ENCODE assay signal across 24 cellular contexts in the genomic region with DNA sequence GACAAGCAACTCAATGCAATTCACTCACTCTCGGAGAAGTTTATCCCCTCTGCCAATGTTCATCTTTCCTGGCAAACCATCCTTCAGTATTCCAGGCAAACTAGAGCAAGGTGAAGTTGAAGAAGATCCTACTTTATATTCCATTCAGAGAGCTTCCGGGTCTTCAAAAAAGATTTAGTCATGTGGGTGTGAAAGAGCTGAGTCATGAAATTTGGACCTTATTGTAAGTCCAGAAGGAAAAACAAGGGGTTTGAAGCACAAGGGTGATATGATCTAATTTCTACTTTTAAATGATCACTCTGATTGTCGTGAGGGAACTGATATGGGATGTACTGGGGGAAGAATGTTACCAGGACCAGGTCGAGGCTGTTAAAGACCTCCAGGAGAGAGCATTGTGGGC. TPM values are rescaled to one million over a fixed set of nuclear protein-coding genes. Genes with fewer than 3 reads are reported as not detected.
"Had no signal": no experiment of that assay in that cellular context is flagged by ENCODE, and none has a peak within 500 bp of the region (broad histone marks: within the 10 kb centered on the region; RNA-seq: fewer than 3 reads in every experiment).

No MANE protein-coding gene starts in this region.

- FAIRE-seq: HTR-8/SVneo, RCC 7860 had no signal

- H3K27ac ChIP-seq: HL-60, KMS-11, SJSA1, SK-N-MC had no signal

- DNase-seq: Kasumi-1, MM.1S, NCI-H1092 treated with DMSO at 0.1 percent for 48 hours, NCI-H1436, NCI-H187, NCI-H2029, NCI-H2081 treated with DMSO at 0.1 percent for 48 hours, NCI-H2171, NCI-H226, NCI-H446, NCI-H510A, NCI-H524 treated with DMSO at 0.1 percent for 48 hours, NCI-H69, NCI-H774, Right ventricle myocardium superior, RPMI8226, SIG-M5 had no signal

- H3K9ac ChIP-seq: KMS-11 had no signal

- H3K4me2 ChIP-seq: KMS-11 had no signal

- H3K4me3 ChIP-seq: SJSA1, SK-N-MC had no signal

- H3K27me3 ChIP-seq: SJSA1 had no signal

- H3K4me1 ChIP-seq: SJSA1 had no signal

- H3K9me3 ChIP-seq: SJSA1 had no signal

- H3K36me3 ChIP-seq: SJSA1 had no signal

RNA-seq across cellular contexts. Expression of a gene that starts 2.8 kb away (rescaled TPM):
- total RNA-seq: M059J, Right ventricle myocardium superior, SJSA1 had no signal

RNA-seq across cellular contexts. Expression of a gene that starts 16.9 kb away (rescaled TPM):
- total RNA-seq: M059J had no signal
